ENCODE assay signal across 1 cellular context in the genomic region with DNA sequence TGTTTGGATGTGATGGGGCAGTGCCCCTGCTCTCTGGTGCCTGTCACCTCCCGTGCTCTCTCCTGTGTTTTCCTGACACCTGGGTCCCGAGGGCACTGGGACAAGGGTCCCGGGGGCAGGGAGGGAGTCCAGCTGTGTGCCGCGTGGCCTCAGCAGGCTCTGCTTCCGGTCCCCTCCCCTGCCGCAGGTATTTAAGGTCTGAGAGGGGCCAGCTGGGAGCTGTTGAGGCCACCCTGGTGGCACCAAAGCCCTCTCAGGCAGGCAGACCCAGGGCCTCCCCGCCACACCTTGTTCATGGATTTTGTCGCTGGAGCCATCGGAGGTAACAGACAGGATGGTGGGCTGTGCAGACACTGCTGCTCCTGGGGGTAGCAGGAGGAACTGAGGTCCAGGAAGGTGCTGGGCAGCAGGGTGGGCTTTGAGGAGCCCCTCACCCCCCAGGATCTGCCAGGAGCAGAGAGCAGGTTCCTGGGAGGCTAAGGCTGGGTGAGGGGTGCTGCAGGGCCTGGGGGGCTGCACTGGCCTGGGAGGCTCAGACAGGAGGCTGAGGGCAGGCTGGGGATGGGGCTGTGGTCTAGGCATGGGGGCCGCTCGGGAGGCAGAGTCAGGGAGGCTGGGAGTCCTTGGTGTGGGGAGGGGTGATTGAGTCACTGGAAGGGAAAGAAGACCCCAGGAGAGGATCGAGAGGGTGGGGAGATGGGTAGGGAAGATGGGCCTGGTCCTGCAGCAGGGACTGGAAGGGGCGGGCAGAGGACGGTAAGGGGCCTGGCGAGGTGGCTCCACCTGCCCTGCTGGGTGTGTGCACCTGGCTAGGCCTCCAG.
A peak's percentile ranks its signal among the peaks of the same experiment; 100 is the strongest.
TF ChIP-seq lines count a peak whose summit lies in the region.

A gene with protein sequence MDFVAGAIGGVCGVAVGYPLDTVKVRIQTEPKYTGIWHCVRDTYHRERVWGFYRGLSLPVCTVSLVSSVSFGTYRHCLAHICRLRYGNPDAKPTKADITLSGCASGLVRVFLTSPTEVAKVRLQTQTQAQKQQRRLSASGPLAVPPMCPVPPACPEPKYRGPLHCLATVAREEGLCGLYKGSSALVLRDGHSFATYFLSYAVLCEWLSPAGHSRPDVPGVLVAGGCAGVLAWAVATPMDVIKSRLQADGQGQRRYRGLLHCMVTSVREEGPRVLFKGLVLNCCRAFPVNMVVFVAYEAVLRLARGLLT (plus strand): TSS at position 219 of the 821 bp plus-strand sequence. CDS start 76 bp downstream, at position 295.

TF ChIP-seq in HepG2, 621 proteins besides CTCF, POLR2A, EP300 and RAD21 (continued from another document and continues in another):
- TF ChIP-seq, protein P1, sequence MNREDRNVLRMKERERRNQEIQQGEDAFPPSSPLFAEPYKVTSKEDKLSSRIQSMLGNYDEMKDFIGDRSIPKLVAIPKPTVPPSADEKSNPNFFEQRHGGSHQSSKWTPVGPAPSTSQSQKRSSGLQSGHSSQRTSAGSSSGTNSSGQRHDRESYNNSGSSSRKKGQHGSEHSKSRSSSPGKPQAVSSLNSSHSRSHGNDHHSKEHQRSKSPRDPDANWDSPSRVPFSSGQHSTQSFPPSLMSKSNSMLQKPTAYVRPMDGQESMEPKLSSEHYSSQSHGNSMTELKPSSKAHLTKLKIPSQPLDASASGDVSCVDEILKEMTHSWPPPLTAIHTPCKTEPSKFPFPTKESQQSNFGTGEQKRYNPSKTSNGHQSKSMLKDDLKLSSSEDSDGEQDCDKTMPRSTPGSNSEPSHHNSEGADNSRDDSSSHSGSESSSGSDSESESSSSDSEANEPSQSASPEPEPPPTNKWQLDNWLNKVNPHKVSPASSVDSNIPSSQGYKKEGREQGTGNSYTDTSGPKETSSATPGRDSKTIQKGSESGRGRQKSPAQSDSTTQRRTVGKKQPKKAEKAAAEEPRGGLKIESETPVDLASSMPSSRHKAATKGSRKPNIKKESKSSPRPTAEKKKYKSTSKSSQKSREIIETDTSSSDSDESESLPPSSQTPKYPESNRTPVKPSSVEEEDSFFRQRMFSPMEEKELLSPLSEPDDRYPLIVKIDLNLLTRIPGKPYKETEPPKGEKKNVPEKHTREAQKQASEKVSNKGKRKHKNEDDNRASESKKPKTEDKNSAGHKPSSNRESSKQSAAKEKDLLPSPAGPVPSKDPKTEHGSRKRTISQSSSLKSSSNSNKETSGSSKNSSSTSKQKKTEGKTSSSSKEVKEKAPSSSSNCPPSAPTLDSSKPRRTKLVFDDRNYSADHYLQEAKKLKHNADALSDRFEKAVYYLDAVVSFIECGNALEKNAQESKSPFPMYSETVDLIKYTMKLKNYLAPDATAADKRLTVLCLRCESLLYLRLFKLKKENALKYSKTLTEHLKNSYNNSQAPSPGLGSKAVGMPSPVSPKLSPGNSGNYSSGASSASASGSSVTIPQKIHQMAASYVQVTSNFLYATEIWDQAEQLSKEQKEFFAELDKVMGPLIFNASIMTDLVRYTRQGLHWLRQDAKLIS (CRISPR knock-in tag; IDR thresholded peaks at IDR 0.05): no peak
- TF ChIP-seq, protein P2, sequence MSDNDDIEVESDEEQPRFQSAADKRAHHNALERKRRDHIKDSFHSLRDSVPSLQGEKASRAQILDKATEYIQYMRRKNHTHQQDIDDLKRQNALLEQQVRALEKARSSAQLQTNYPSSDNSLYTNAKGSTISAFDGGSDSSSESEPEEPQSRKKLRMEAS (IDR thresholded peaks at IDR 0.05): peak; percentile 63
- TF ChIP-seq HNRNPL (IDR thresholded peaks at IDR 0.05; ENCODE audit: low read depth, low read length): peak; percentile 65
- peak; percentile 84 for TF ChIP-seq SALL1 (CRISPR knock-in tag; IDR thresholded peaks at IDR 0.05)
- TF ChIP-seq, protein P3, sequence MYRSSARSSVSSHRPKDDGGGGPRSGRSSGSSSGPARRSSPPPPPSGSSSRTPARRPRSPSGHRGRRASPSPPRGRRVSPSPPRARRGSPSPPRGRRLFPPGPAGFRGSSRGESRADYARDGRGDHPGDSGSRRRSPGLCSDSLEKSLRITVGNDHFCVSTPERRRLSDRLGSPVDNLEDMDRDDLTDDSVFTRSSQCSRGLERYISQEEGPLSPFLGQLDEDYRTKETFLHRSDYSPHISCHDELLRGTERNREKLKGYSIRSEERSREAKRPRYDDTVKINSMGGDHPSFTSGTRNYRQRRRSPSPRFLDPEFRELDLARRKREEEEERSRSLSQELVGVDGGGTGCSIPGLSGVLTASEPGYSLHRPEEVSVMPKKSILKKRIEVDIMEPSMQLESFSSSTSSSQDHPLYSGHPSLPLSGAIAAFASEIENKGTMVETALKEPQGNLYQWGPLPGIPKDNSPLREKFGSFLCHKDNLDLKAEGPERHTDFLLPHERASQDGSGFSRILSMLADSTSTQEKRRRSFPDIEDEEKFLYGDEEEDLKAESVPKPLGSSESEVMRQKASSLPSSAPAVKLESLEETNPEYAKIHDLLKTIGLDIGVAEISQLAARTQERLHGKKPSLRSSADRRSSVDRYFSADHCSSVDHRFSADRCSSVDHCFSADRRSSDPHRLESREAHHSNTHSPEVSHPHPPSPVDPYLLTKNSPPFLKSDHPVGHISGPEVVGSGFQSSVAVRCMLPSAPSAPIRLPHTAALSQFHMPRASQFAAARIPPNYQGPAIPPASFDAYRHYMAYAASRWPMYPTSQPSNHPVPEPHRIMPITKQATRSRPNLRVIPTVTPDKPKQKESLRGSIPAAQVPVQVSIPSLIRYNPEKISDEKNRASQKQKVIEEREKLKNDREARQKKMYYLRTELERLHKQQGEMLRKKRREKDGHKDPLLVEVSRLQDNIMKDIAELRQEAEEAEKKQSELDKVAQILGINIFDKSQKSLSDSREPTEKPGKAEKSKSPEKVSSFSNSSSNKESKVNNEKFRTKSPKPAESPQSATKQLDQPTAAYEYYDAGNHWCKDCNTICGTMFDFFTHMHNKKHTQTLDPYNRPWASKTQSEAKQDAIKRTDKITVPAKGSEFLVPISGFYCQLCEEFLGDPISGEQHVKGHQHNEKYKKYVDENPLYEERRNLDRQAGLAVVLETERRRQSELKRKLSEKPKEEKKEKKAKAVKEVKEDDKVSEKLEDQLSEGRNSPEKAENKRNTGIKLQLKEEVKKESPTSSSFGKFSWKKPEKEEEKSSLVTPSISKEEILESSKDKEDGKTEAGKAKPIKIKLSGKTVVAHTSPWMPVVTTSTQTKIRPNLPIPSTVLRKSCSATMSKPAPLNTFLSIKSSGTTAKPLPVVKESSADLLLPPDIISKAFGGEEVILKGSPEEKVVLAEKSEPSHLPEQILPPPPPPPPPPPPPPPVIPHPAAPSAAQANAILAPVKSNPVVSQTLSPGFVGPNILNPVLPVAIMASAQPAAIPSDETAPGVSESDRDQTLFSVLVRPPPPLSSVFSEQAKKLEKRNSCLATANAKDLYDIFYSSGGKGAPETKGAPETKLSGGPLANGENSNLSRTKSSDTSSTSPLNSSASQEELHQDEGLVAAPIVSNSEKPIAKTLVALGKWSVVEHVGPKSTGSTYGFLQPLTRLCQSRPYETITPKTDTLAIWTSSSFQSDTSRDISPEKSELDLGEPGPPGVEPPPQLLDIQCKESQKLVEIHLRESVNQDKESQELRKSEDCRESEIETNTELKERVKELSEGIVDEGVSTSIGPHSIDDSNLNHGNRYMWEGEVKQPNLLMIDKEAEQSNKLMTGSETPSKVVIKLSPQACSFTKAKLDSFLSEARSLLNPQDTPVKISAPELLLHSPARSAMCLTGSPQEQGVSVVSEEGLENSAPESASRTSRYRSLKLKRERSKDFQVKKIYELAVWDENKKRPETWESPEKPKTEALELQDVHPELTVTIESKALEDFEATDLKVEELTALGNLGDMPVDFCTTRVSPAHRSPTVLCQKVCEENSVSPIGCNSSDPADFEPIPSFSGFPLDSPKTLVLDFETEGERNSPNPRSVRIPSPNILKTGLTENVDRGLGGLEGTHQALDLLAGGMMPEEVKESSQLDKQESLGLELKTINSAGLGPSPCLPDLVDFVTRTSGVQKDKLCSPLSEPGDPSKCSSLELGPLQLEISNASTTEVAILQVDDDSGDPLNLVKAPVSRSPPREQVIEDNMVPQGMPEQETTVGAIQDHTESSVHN (CRISPR knock-in tag; IDR thresholded peaks at IDR 0.05): no peak
- TF ChIP-seq, protein P4, sequence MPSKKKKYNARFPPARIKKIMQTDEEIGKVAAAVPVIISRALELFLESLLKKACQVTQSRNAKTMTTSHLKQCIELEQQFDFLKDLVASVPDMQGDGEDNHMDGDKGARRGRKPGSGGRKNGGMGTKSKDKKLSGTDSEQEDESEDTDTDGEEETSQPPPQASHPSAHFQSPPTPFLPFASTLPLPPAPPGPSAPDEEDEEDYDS (CRISPR knock-in tag; IDR thresholded peaks at IDR 0.05): peak; percentile 71
- TF ChIP-seq ZNF558 (CRISPR knock-in tag; IDR thresholded peaks at IDR 0.05; ENCODE audit: borderline replicate concordance): no peak
- peak; percentile 79 for TF ChIP-seq SPEN (CRISPR knock-in tag; IDR thresholded peaks at IDR 0.05; ENCODE audit: low read depth)
- TF ChIP-seq, protein P5, sequence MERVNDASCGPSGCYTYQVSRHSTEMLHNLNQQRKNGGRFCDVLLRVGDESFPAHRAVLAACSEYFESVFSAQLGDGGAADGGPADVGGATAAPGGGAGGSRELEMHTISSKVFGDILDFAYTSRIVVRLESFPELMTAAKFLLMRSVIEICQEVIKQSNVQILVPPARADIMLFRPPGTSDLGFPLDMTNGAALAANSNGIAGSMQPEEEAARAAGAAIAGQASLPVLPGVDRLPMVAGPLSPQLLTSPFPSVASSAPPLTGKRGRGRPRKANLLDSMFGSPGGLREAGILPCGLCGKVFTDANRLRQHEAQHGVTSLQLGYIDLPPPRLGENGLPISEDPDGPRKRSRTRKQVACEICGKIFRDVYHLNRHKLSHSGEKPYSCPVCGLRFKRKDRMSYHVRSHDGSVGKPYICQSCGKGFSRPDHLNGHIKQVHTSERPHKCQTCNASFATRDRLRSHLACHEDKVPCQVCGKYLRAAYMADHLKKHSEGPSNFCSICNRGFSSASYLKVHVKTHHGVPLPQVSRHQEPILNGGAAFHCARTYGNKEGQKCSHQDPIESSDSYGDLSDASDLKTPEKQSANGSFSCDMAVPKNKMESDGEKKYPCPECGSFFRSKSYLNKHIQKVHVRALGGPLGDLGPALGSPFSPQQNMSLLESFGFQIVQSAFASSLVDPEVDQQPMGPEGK (CRISPR knock-in tag; IDR thresholded peaks at IDR 0.05): peak; percentile 54; the same call in 1 of the 2 replicates
- TF ChIP-seq ZNF770 (CRISPR knock-in tag; IDR thresholded peaks at IDR 0.05): peak; percentile 17; the same call in 1 of the 2 replicates
- TF ChIP-seq MED1 (CRISPR knock-in tag; IDR thresholded peaks at IDR 0.05): peak; percentile 72
- TF ChIP-seq HDAC1 (CRISPR knock-in tag; IDR thresholded peaks at IDR 0.05): peak; percentile 82
- no peak for TF ChIP-seq DBP (CRISPR knock-in tag; IDR thresholded peaks at IDR 0.05; ENCODE audit: not compliant biosample characterization)
- TF ChIP-seq FOSL2 (CRISPR knock-in tag; IDR thresholded peaks at IDR 0.05): no peak
- TF ChIP-seq DDIT3 (CRISPR knock-in tag; IDR thresholded peaks at IDR 0.05): no peak
- no peak for TF ChIP-seq RBM22 (optimal IDR thresholded peaks at IDR 0.05; ENCODE audit: low read length)
- TF ChIP-seq MEIS1 (CRISPR knock-in tag; IDR thresholded peaks at IDR 0.05; ENCODE audit: borderline replicate concordance): peak; percentile 42; the same call in 1 of the 2 replicates
- TF ChIP-seq ZNF234 (CRISPR knock-in tag; conservative IDR thresholded peaks at IDR 0.05): peak; percentile 40; the same call in 1 of the 2 replicates
- peak; percentile 20; the same call in 1 of the 2 replicates for TF ChIP-seq SOX5 (CRISPR knock-in tag; IDR thresholded peaks at IDR 0.05; ENCODE audit: borderline replicate concordance)
- TF ChIP-seq HCFC1 (IDR thresholded peaks at IDR 0.05; ENCODE audit: low read depth, low read length): no peak
- peak; percentile 80; the same call in 1 of the 2 replicates for TF ChIP-seq ZKSCAN5 (CRISPR knock-in tag; IDR thresholded peaks at IDR 0.05)
- no peak for TF ChIP-seq POLR2AphosphoS2 (IDR thresholded peaks at IDR 0.05; ENCODE audit: low read depth, low read length)
- no peak for TF ChIP-seq ZEB1 (IDR thresholded peaks at IDR 0.05; ENCODE audit: insufficient replicate concordance, low read depth)
- no peak for TF ChIP-seq ZNF12 (CRISPR knock-in tag; IDR thresholded peaks at IDR 0.05)
- TF ChIP-seq ZSCAN12 (CRISPR knock-in tag; IDR thresholded peaks at IDR 0.05): no peak
- TF ChIP-seq ZNF850 (CRISPR knock-in tag; conservative IDR thresholded peaks at IDR 0.05): 0 out of 2 replicates have a peak, but pooled peaks have one; percentile 47
- TF ChIP-seq, protein P6, sequence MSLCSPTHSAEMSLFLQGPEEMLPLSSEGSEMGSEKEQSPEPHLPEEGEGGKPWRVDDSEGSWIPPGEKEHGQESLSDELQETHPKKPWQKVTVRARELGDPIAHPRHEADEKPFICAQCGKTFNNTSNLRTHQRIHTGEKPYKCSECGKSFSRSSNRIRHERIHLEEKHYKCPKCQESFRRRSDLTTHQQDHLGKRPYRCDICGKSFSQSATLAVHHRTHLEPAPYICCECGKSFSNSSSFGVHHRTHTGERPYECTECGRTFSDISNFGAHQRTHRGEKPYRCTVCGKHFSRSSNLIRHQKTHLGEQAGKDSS (CRISPR knock-in tag; IDR thresholded peaks at IDR 0.05; ENCODE audit: borderline replicate concordance, low read depth): 0 out of 2 replicates have a peak, but pooled peaks have one; percentile 20
- TF ChIP-seq ZZZ3 (CRISPR knock-in tag; IDR thresholded peaks at IDR 0.05; ENCODE audit: borderline replicate concordance): 0 out of 2 replicates have a peak, but pooled peaks have one; percentile 54
- TF ChIP-seq ERF (CRISPR knock-in tag; IDR thresholded peaks at IDR 0.05): no peak
- 0 out of 2 replicates have a peak, but pooled peaks have one; percentile 46 for TF ChIP-seq ZFP82 (CRISPR knock-in tag; IDR thresholded peaks at IDR 0.05; ENCODE audit: borderline replicate concordance)
- TF ChIP-seq RXRB (CRISPR knock-in tag; IDR thresholded peaks at IDR 0.05; ENCODE audit: borderline replicate concordance): peak; percentile 99
- no peak for TF ChIP-seq HIVEP1 (CRISPR knock-in tag; IDR thresholded peaks at IDR 0.05)
- TF ChIP-seq HNF4A (CRISPR knock-in tag; IDR thresholded peaks at IDR 0.05): peak; percentile 51; the same call in 1 of the 2 replicates
- TF ChIP-seq ZNF224 (CRISPR knock-in tag; IDR thresholded peaks at IDR 0.05): no peak
- TF ChIP-seq ZNF878 (CRISPR knock-in tag; IDR thresholded peaks at IDR 0.05): peak; percentile 57; the same call in 1 of the 2 replicates
